In genomic region chr17:48728232-48729231, GRCh38 we compare ENCODE assay signal across 7 cellular contexts. TPM values are rescaled to one million over a fixed set of nuclear protein-coding genes. Genes with fewer than 3 reads are reported as not detected.
DNase-seq lines count a peak whose midpoint lies in the region; ATAC-seq and TF ChIP-seq lines count a peak whose summit lies in the region.

Gene HOXB13, minus strand, starts transcription at chr17:48728750. Its CDS starts 157 bp downstream, at chr17:48728593.

- peak within 1 kb of the TSS; percentile 79 for H3K4me3 Mint-ChIP-seq in mesothelial cell of epicardium

- no peaks in the 10 kb centered on the region for H3K9me3 Mint-ChIP-seq in mesothelial cell of epicardium

- no peak for TF ChIP-seq CTCF in ascending aorta (IDR thresholded peaks at IDR 0.05)
- no peak for TF ChIP-seq CTCF in mesothelial cell of epicardium (IDR thresholded peaks at IDR 0.05; ENCODE audit: unreplicated experiment)

- DNase-seq in H7, result peak; percentile 83
- peak; percentile 55 for DNase-seq in NCI-H69 (lab: John Stamatoyannopoulos, UW)
- no peak for DNase-seq in ascending aorta (ENCODE audit: low spot score in 2 of 2)
- DNase-seq in mesothelial cell of epicardium (ENCODE audit: low spot score in 2 of 2, unreplicated experiment in 2 of 2), result peak; percentile 77 to 84
- DNase-seq in KG1 (lab: John Stamatoyannopoulos, UW), result no peak
- DNase-seq in NCI-H526 treated with DMSO at 0.1 percent for 48 hours (lab: John Stamatoyannopoulos, UW), result no peak

- H3K27me3 ChIP-seq in H7 (ENCODE audit: control insufficient read depth, insufficient read depth, low read length) (peaks cover 100% of the 10 kb centered on the region), ascending aorta (peaks cover 61% of the 10 kb centered on the region)

- peak within 1 kb of the TSS; percentile 42 for H3K4me3 ChIP-seq in H7 (ENCODE audit: insufficient read depth, low read depth, low read length)
- peak within 1 kb of the TSS; percentile 11 to 31 for H3K4me3 ChIP-seq in ascending aorta

- no peak for ATAC-seq in HG02870 (IDR thresholded peaks at IDR 0.05; ENCODE audit: unreplicated experiment)

- peaks cover 59% of the 10 kb centered on the region for H3K4me1 Mint-ChIP-seq in mesothelial cell of epicardium

- H3K27ac ChIP-seq in ascending aorta, result no peak within 1 kb of the TSS

- H3K27me3 Mint-ChIP-seq in mesothelial cell of epicardium (ENCODE audit: low read depth), result peaks cover 99% of the 10 kb centered on the region

- intact Hi-C loops in ascending aorta (cut with DNase I), result loop anchor here (5.0 kb wide), 1 partner anchor 269 kb away; the partner anchor contains the start of gene IGF2BP1

- no peaks in the 10 kb centered on the region for H3K36me3 Mint-ChIP-seq in mesothelial cell of epicardium

- H3K27ac Mint-ChIP-seq in mesothelial cell of epicardium, result peak within 1 kb of the TSS; percentile 100

- H3K36me3 ChIP-seq in H7 (replicated peaks; ENCODE audit: control insufficient read depth, insufficient read depth, low read length) (no peaks in the 10 kb centered on the region), ascending aorta (no peaks in the 10 kb centered on the region)

- H3K4me1 ChIP-seq in ascending aorta, result peaks cover 6 to 11% of the 10 kb centered on the region in 2 donors

- H3K9me3 ChIP-seq in ascending aorta, result no peaks in the 10 kb centered on the region

RNA-seq across cellular contexts. Expression of gene HOXB13, which starts in this region (rescaled TPM):
- total RNA-seq in H7 (2014; rRNA removed; shearing (Covaris generic)), result 7.9 and 11.1 TPM in 2 replicates
- total RNA-seq in ascending aorta (not detected), mesothelial cell of epicardium (26.4 to 26.9 TPM (median 26.8 TPM) in 3 replicates)

Comparison
In these comparisons a context has a peak if more than half of its experiments do, and no peak if none do; other contexts are left out.
1. DNase-seq: peak in H7 (single experiment), NCI-H69 (single experiment) and mesothelial cell of epicardium (2 of 2); none in ascending aorta (0 of 2), KG1 (single experiment) and NCI-H526 treated with DMSO at 0.1 percent for 48 hours (single experiment).